ENCODE assay signal across 8 cellular contexts in genomic region chr7:88867158-88867557, GRCh38.
"Had no signal": no experiment of that assay in that cellular context is flagged by ENCODE, and none has a peak within 500 bp of the region (broad histone marks: within the 10 kb centered on the region; RNA-seq: fewer than 3 reads in every experiment).

No MANE protein-coding gene starts in this region.

- DNase-seq: GDM1, GF-D8 had no signal

- H3K4me3 ChIP-seq: GM12878 had no signal

- FAIRE-seq: G401.6, GM12878, GM12891, GM12892, GM18507, GM19239 had no signal
